Comparison of ENCODE assay signal across 23 cellular contexts in genomic region chr4:88029556-88029955, GRCh38. TPM values are rescaled to one million over a fixed set of nuclear protein-coding genes. Genes with fewer than 3 reads are reported as not detected.
DNase-seq lines count a peak whose midpoint lies in the region; ATAC-seq and TF ChIP-seq lines count a peak whose summit lies in the region.
"Had no signal": no experiment of that assay in that cellular context is flagged by ENCODE, and none has a peak within 500 bp of the region (broad histone marks: within the 10 kb centered on the region; RNA-seq: fewer than 3 reads in every experiment).

No MANE protein-coding gene starts in this region.

- H3K4me1 Mint-ChIP-seq in chondrocyte (ENCODE audit: low read depth), result peaks cover 18% of the 10 kb centered on the region

- H3K4me3 Mint-ChIP-seq in chondrocyte (ENCODE audit: unreplicated experiment), result no peak overlapping the region
- H3K4me3 Mint-ChIP-seq: activated CD8-positive, alpha-beta T cell treated with anti-CD3 and anti-CD28 coated beads for 36 hours; activated naive CD4-positive, alpha-beta T cell treated with anti-CD3 and anti-CD28 coated beads, Interleukin-2, amount 10 ng/mL, durations not matched to agents 7 days and 5 days; brain; CD4-positive, CD25-positive, alpha-beta regulatory T cell; T-helper 2 cell treated with Interferon-gamma antibody and Interleukin-4, amounts not matched to agents 5 μg/mL and 100 μg/mL, for 36 hours had no signal

- peak overlapping the region; percentile 19 for H2BK5ac ChIP-seq in trophoblast cell (ENCODE audit: low read depth, low read length, poor library complexity)

- no peak overlapping the region for H3K14ac ChIP-seq in trophoblast cell (ENCODE audit: low read length)

- H2BK12ac ChIP-seq in trophoblast cell (ENCODE audit: low read length), result no peak overlapping the region

- H3K9me3 Mint-ChIP-seq in chondrocyte (ENCODE audit: low read depth), result peaks cover 11% of the 10 kb centered on the region

- peaks cover 11 to 12% of the 10 kb centered on the region in 2 experiments for H3K36me3 ChIP-seq in trophoblast cell (ENCODE audit: control insufficient read depth in 1 of 2, insufficient read depth in 2 of 2, low read length in 2 of 2)
- H3K36me3 ChIP-seq: colonic mucosa had no signal

- no peak for ATAC-seq in HG02610 (IDR thresholded peaks at IDR 0.05; ENCODE audit: unreplicated experiment)
- no peak for ATAC-seq in HG03135 (IDR thresholded peaks at IDR 0.05; ENCODE audit: unreplicated experiment)
- ATAC-seq in HG03469 (IDR thresholded peaks at IDR 0.05; ENCODE audit: unreplicated experiment), result no peak
- ATAC-seq: activated CD8-positive, alpha-beta T cell treated with anti-CD3 and anti-CD28 coated beads for 36 hours; GM12878 had no signal

- H3K79me1 ChIP-seq in trophoblast cell (ENCODE audit: low read length), result peaks cover 1% of the 10 kb centered on the region

- TF ChIP-seq CTCF in chondrocyte (IDR thresholded peaks at IDR 0.05), result no peak

- H3K18ac ChIP-seq in trophoblast cell (ENCODE audit: low read length), result no peak overlapping the region

- no peaks in the 10 kb centered on the region for H3K27me3 Mint-ChIP-seq in chondrocyte (ENCODE audit: low read depth)
- H3K27me3 Mint-ChIP-seq: activated CD8-positive, alpha-beta T cell treated with anti-CD3 and anti-CD28 coated beads for 36 hours; activated naive CD4-positive, alpha-beta T cell treated with anti-CD3 and anti-CD28 coated beads, Interleukin-2, amount 10 ng/mL, durations not matched to agents 7 days and 5 days; brain; CD4-positive, CD25-positive, alpha-beta regulatory T cell had no signal

- no peak overlapping the region for H3K4me2 ChIP-seq in trophoblast cell (ENCODE audit: low read length)
- H3K4me2 ChIP-seq: hepatocyte had no signal

- no peak overlapping the region for H4K8ac ChIP-seq in trophoblast cell (ENCODE audit: low read depth, low read length)

- H4K91ac ChIP-seq in trophoblast cell (ENCODE audit: low read depth, low read length), result peak overlapping the region; percentile 13

- H3K36me3 Mint-ChIP-seq in chondrocyte (ENCODE audit: low read depth), result peaks cover 22% of the 10 kb centered on the region

- peaks cover 2 to 4% of the 10 kb centered on the region in 2 experiments for H3K4me1 ChIP-seq in trophoblast cell (ENCODE audit: control insufficient read depth in 1 of 2, insufficient read depth in 2 of 2, low read length in 2 of 2)
- H3K4me1 ChIP-seq: colonic mucosa had no signal

- H3K4ac ChIP-seq in trophoblast cell (ENCODE audit: low read depth, low read length), result no peak overlapping the region

- WGBS in trophoblast cell (ENCODE audit: extremely low coverage, insufficient coverage, insufficient read length), result no CpG with 5 or more reads among the region's 3 CpGs

- DNase-seq in EH (ENCODE audit: low read depth) (peak; percentile 70), RPMI7951 (ENCODE audit: low read depth) (peak; percentile 45), chondrocyte (ENCODE audit: low spot score) (no peak), trophoblast cell (no peak), iPS-NIHi7 (ENCODE audit: extremely low spot score) (no peak)
- DNase-seq: activated CD4-positive, CD25-positive, alpha-beta regulatory T cell; activated CD8-positive, alpha-beta T cell treated with anti-CD3 and anti-CD28 coated beads for 36 hours; activated naive CD4-positive, alpha-beta T cell treated with anti-CD3 and anti-CD28 coated beads, Interleukin-2, amount 10 ng/mL, durations not matched to agents 7 days and 5 days; CD4-positive, CD25-positive, alpha-beta regulatory T cell; colonic mucosa; DMS153; Kasumi-1; NCI-H1092 treated with DMSO at 0.1 percent for 48 hours; NCI-H2029 treated with DMSO at 0.1 percent for 48 hours; small intestine; stimulated activated CD4-positive, alpha-beta T cell treated with anti-CD3 and anti-CD28 coated beads, Interleukin-4, amount 100 ng/mL, for 1 hour had no signal

- no peak overlapping the region for H2AK5ac ChIP-seq in trophoblast cell (ENCODE audit: low read length)

- H4K12ac ChIP-seq in trophoblast cell (ENCODE audit: low read depth, low read length), result no peak overlapping the region

- H3K79me2 ChIP-seq in trophoblast cell (ENCODE audit: control insufficient read depth, insufficient read depth, low read length, poor library complexity), result no peaks in the 10 kb centered on the region

- no peak overlapping the region for H2AFZ ChIP-seq in trophoblast cell (ENCODE audit: insufficient read depth, low read length, poor library complexity)
- H2AFZ ChIP-seq: hepatocyte had no signal

- no peak overlapping the region for H3K9ac ChIP-seq in trophoblast cell (ENCODE audit: low read length)

- no peak overlapping the region for H2BK120ac ChIP-seq in trophoblast cell (ENCODE audit: insufficient read depth, low read length, poor library complexity)

- H3K27me3 ChIP-seq in trophoblast cell (ENCODE audit: insufficient read depth, low read length), result no peaks in the 10 kb centered on the region
- H3K27me3 ChIP-seq: colonic mucosa, hepatocyte had no signal

- H3K4me3 ChIP-seq in trophoblast cell (ENCODE audit: low read depth, low read length), result no peak overlapping the region
- H3K4me3 ChIP-seq: colonic mucosa, GM12878, hepatocyte had no signal

- H3K27ac ChIP-seq in trophoblast cell (ENCODE audit: low read depth, low read length), result no peak overlapping the region
- H3K27ac ChIP-seq: colonic mucosa had no signal

- peak overlapping the region; percentile 0 for H3K27ac Mint-ChIP-seq in chondrocyte (ENCODE audit: unreplicated experiment)
- H3K27ac Mint-ChIP-seq: activated CD8-positive, alpha-beta T cell treated with anti-CD3 and anti-CD28 coated beads for 36 hours; activated naive CD4-positive, alpha-beta T cell treated with anti-CD3 and anti-CD28 coated beads, Interleukin-2, amount 10 ng/mL, durations not matched to agents 7 days and 5 days; T-helper 2 cell treated with Interferon-gamma antibody and Interleukin-4, amounts not matched to agents 5 μg/mL and 100 μg/mL, for 36 hours had no signal

- H3K23ac ChIP-seq in trophoblast cell (ENCODE audit: low read length), result no peak overlapping the region

- peaks cover 5% of the 10 kb centered on the region for H3K9me3 ChIP-seq in trophoblast cell (ENCODE audit: insufficient read depth, low read depth, low read length)
- H3K9me3 ChIP-seq: colonic mucosa had no signal

RNA-seq across cellular contexts. Expression of gene PKD2, which starts 22.1 kb away (rescaled TPM):
- 25.1 and 29.1 TPM in 2 replicates for total RNA-seq in RPMI7951 (2014; rRNA removed; shearing (Covaris generic))
- 69.7 to 71.7 TPM (median 69.8 TPM) in 3 replicates for total RNA-seq in chondrocyte
- 14.2 and 16.6 TPM in 2 replicates for polyA plus RNA-seq in trophoblast cell (2013)

RNA-seq across cellular contexts. Expression of gene SPP1, which starts 54.0 kb away (rescaled TPM):
- 2.6 and 3.1 TPM in 2 replicates for total RNA-seq in RPMI7951 (2014; rRNA removed; shearing (Covaris generic))
- total RNA-seq in chondrocyte, result 13.5 to 16.0 TPM (median 15.7 TPM) in 3 replicates
- polyA plus RNA-seq in trophoblast cell (2013), result 64.3 and 67.0 TPM in 2 replicates
- total RNA-seq: activated CD8-positive, alpha-beta T cell treated with anti-CD3 and anti-CD28 coated beads for 36 hours; CD4-positive, CD25-positive, alpha-beta regulatory T cell had no signal

Comparison
In these comparisons a context has a peak if more than half of its experiments do, and no peak if none do; other contexts are left out.
1. DNase-seq: peak in EH (single experiment) and RPMI7951 (single experiment); none in chondrocyte (single experiment), trophoblast cell (0 of 2) and iPS-NIHi7 (single experiment).